ENCODE assay signal across 8 cellular contexts in genomic region chr6:31829633-31830492, GRCh38. TPM values are rescaled to one million over a fixed set of nuclear protein-coding genes. Genes with fewer than 3 reads are reported as not detected.
DNase-seq lines count a peak whose midpoint lies in the region; ATAC-seq and TF ChIP-seq lines count a peak whose summit lies in the region.

No MANE protein-coding gene starts in this region.

- DNase-seq in CD1c-positive myeloid dendritic cell (ENCODE audit: extremely low spot score) (peak; percentile 70), PC-3 (peak; percentile 65), chondrocyte (ENCODE audit: low spot score) (no peak), lung microvascular endothelial cell (ENCODE audit: low read depth in 2 of 2) (peak; percentile 58 to 75), type B pancreatic cell (ENCODE audit: extremely low spot score, unreplicated experiment) (no peak)
- no peak for DNase-seq in stimulated activated CD8-positive, alpha-beta memory T cell treated with anti-CD3 and anti-CD28 coated beads, Interleukin-4, amount 100 ng/mL, for 48 hours

- H2AFZ ChIP-seq in PC-3 (ENCODE audit: low read length), result no peak overlapping the region

- H3K9me3 Mint-ChIP-seq in chondrocyte (ENCODE audit: low read depth), result no peaks in the 10 kb centered on the region
- no peaks in the 10 kb centered on the region for H3K9me3 Mint-ChIP-seq in type B pancreatic cell

- TF ChIP-seq CTCF in HEK293 (tag by site-specific recombination; IDR thresholded peaks at IDR 0.05) (peak; percentile 57; the same call in 1 of the 2 replicates), PC-3 (conservative IDR thresholded peaks at IDR 0.05; ENCODE audit: low read depth, low read length) (peak; percentile 59), chondrocyte (IDR thresholded peaks at IDR 0.05) (peak; percentile 87), type B pancreatic cell (conservative IDR thresholded peaks at IDR 0.05) (peak; percentile 75)

- H3K27me3 Mint-ChIP-seq in chondrocyte (ENCODE audit: low read depth), result no peaks in the 10 kb centered on the region
- no peaks in the 10 kb centered on the region for H3K27me3 Mint-ChIP-seq in type B pancreatic cell

- H3K4me3 Mint-ChIP-seq in chondrocyte (ENCODE audit: unreplicated experiment) (peak overlapping the region; percentile 80), type B pancreatic cell (peak overlapping the region; percentile 94)

- no peaks in the 10 kb centered on the region for H3K36me3 Mint-ChIP-seq in chondrocyte (ENCODE audit: low read depth)
- peaks cover 9% of the 10 kb centered on the region for H3K36me3 Mint-ChIP-seq in type B pancreatic cell

- no peaks in the 10 kb centered on the region for H3K4me1 ChIP-seq in HEK293 (ENCODE audit: control insufficient read depth, insufficient read depth, low read length)
- H3K4me1 ChIP-seq in PC-3 (ENCODE audit: insufficient read depth, low read length), result peaks cover 28% of the 10 kb centered on the region

- H3K27ac ChIP-seq in HEK293 (ENCODE audit: extremely low read depth, low read depth, low read length), result peak overlapping the region; percentile 72
- H3K27ac ChIP-seq in PC-3 (ENCODE audit: low read length), result no peak overlapping the region

- CTCF ChIA-PET in HEK293 (lab: Yijun Ruan, JAX), result interaction anchor here (0.6 to 4.4 kb wide), 28 partner anchors 15 to 750 kb away, joined by 3 to 18 read pairs (median 4); partner anchors contain the start of genes CLIC1, LSM2, LY6G5C and VARS1
- CTCF ChIA-PET in PC-3 (lab: Charles Lee), result interaction anchor here (0.6 to 1.9 kb wide), 8 partner anchors 15 to 139 kb away, joined by 3 to 8 read pairs (median 4); partner anchors contain the start of genes HSPA1A and HSPA1L

- peaks cover 61% of the 10 kb centered on the region for H3K79me2 ChIP-seq in PC-3 (ENCODE audit: low read length)

- peak overlapping the region; percentile 62 for H3K9ac ChIP-seq in PC-3 (ENCODE audit: low read length)

- H3K4me3 ChIP-seq in HEK293 (ENCODE audit: low read depth, low read length) (peak overlapping the region; percentile 64), PC-3 (ENCODE audit: low read length) (peak overlapping the region; percentile 98)

- no peaks in the 10 kb centered on the region for H3K9me3 ChIP-seq in HEK293 (ENCODE audit: control insufficient read depth, insufficient read depth, low read depth, low read length)
- H3K9me3 ChIP-seq in PC-3 (ENCODE audit: low read length), result no peaks in the 10 kb centered on the region

- H3K36me3 ChIP-seq in HEK293 (ENCODE audit: control insufficient read depth in 2 of 2, insufficient read depth in 1 of 2, low read length in 2 of 2) (peaks cover 0 to 24% of the 10 kb centered on the region in 2 experiments; a peak in 2 of 3 replicates), PC-3 (ENCODE audit: low read depth, low read length) (no peaks in the 10 kb centered on the region)

- H3K27ac Mint-ChIP-seq in chondrocyte (ENCODE audit: unreplicated experiment) (peak overlapping the region; percentile 83), type B pancreatic cell (peak overlapping the region; percentile 88)

- no peaks in the 10 kb centered on the region for H3K9me2 ChIP-seq in PC-3 (replicated peaks; ENCODE audit: low read length)

- H4K20me1 ChIP-seq in PC-3 (ENCODE audit: low read length), result peaks cover 21% of the 10 kb centered on the region

- H3K4me1 Mint-ChIP-seq in chondrocyte (ENCODE audit: low read depth), result peaks cover 43% of the 10 kb centered on the region
- peaks cover 39% of the 10 kb centered on the region for H3K4me1 Mint-ChIP-seq in type B pancreatic cell (ENCODE audit: unreplicated experiment)

- POLR2A ChIA-PET in HEK293 (lab: Yijun Ruan, JAX) (interaction anchor here (0.6 to 8.1 kb wide), 33 partner anchors 8 to 1052 kb away, joined by 3 to 93 read pairs (median 6); partner anchors contain the start of genes BAG6, CLIC1, DDX39B and GPANK1), PC-3 (lab: Charles Lee; ENCODE audit: unreplicated experiment) (interaction anchor here (0.5 to 1.0 kb wide), 3 partner anchors 15 to 284 kb away, joined by 3 to 8 read pairs (median 3); partner anchors contain the start of genes HSPA1A, HSPA1L and LSM2)

- ATAC-seq in PC-3 (no peak), HG03097 (IDR thresholded peaks at IDR 0.05; ENCODE audit: low FRiP score, unreplicated experiment) (no peak)

- BruUV-seq in PC-3 (replicated peaks; lab: Mats Ljungman, UMichigan), result no TSS peak

- peaks cover 6% of the 10 kb centered on the region for H3F3A ChIP-seq in PC-3 (ENCODE audit: low read length, unreplicated experiment)

- intact Hi-C loops in PC-3 (cut with micrococcal nuclease), result loop anchor here (1.0 to 10.0 kb wide), 5 partner anchors 35 to 145 kb away; partner anchors contain the start of genes CLIC1, LY6G5C and VARS1

- no peaks in the 10 kb centered on the region for H3K27me3 ChIP-seq in PC-3 (ENCODE audit: low read length)

- H3K4me2 ChIP-seq in PC-3 (ENCODE audit: low read length), result peak overlapping the region; percentile 90

TF ChIP-seq in HEK293, 187 proteins besides CTCF, POLR2A, EP300 and RAD21 (continues in another document):
- TF ChIP-seq ZNF571 (tag by site-specific recombination; IDR thresholded peaks at IDR 0.05), result no peak
- no peak for TF ChIP-seq ZNF433 (tag by site-specific recombination; IDR thresholded peaks at IDR 0.05; ENCODE audit: low read depth)
- no peak for TF ChIP-seq ZNF624 (tag by site-specific recombination; IDR thresholded peaks at IDR 0.05)
- no peak for TF ChIP-seq ZNF610 (tag by site-specific recombination; IDR thresholded peaks at IDR 0.05; ENCODE audit: borderline replicate concordance)
- TF ChIP-seq ZNF664 (tag by site-specific recombination; IDR thresholded peaks at IDR 0.05), result no peak
- TF ChIP-seq ZNF121 (tag by site-specific recombination; IDR thresholded peaks at IDR 0.05), result no peak
- no peak for TF ChIP-seq SCRT1 (tag by site-specific recombination; IDR thresholded peaks at IDR 0.05; ENCODE audit: borderline replicate concordance)
- TF ChIP-seq SALL2 (tag by site-specific recombination; IDR thresholded peaks at IDR 0.05; ENCODE audit: borderline replicate concordance), result no peak
- no peak for TF ChIP-seq ZNF248 (tag by site-specific recombination; IDR thresholded peaks at IDR 0.05)
- no peak for TF ChIP-seq ZBTB26 (tag by site-specific recombination; optimal IDR thresholded peaks at IDR 0.05)
- no peak for TF ChIP-seq ZNF692 (tag by site-specific recombination; IDR thresholded peaks at IDR 0.05)
- no peak for TF ChIP-seq ZNF596 (tag by site-specific recombination; IDR thresholded peaks at IDR 0.05)
- TF ChIP-seq ZNF404 (tag by site-specific recombination; IDR thresholded peaks at IDR 0.05), result no peak
- TF ChIP-seq ZNF510 (tag by site-specific recombination; IDR thresholded peaks at IDR 0.05; ENCODE audit: insufficient replicate concordance), result no peak
- TF ChIP-seq ZNF366 (tag by site-specific recombination; conservative IDR thresholded peaks at IDR 0.05), result no peak
- no peak for TF ChIP-seq ZNF426 (tag by site-specific recombination; IDR thresholded peaks at IDR 0.05)
- peak; percentile 72 for TF ChIP-seq ZNF335 (tag by site-specific recombination; conservative IDR thresholded peaks at IDR 0.05)
- no peak for TF ChIP-seq REPIN1 (tag by site-specific recombination; IDR thresholded peaks at IDR 0.05; ENCODE audit: low read depth)
- no peak for TF ChIP-seq ZNF10 (tag by site-specific recombination; IDR thresholded peaks at IDR 0.05)
- TF ChIP-seq ZNF48 (tag by site-specific recombination; IDR thresholded peaks at IDR 0.05), result no peak

RNA-seq across cellular contexts. Expression of gene HSPA1B, which starts 2.3 kb away (rescaled TPM):
- total RNA-seq in PC-3 (2014; rRNA removed) (265 and 331 TPM in 2 replicates), chondrocyte (46.8 to 57.9 TPM (median 50.4 TPM) in 3 replicates), lung microvascular endothelial cell (23.8 and 30.2 TPM in 2 replicates), type B pancreatic cell (ENCODE audit: low replicate concordance) (132 and 252 TPM in 2 replicates)

RNA-seq across cellular contexts. Expression of gene HSPA1A, which starts 14.5 kb away (rescaled TPM):
- total RNA-seq in PC-3 (2014; rRNA removed), result 269 and 324 TPM in 2 replicates
- total RNA-seq in chondrocyte, result 23.0 to 46.3 TPM (median 46.2 TPM) in 3 replicates
- total RNA-seq in lung microvascular endothelial cell, result 40.8 and 93.3 TPM in 2 replicates
- total RNA-seq in type B pancreatic cell (ENCODE audit: low replicate concordance), result 45.7 and 54.7 TPM in 2 replicates

RNA-seq across cellular contexts. Expression of gene HSPA1L, which starts 14.8 kb away (rescaled TPM):
- 0.26 and 0.69 TPM in 2 replicates for total RNA-seq in PC-3 (2014; rRNA removed)
- total RNA-seq in chondrocyte, result 0.89 to 1.5 TPM (median 1.00 TPM) in 3 replicates
- total RNA-seq in lung microvascular endothelial cell, result 0.87 and 1.8 TPM in 2 replicates
- total RNA-seq in type B pancreatic cell (ENCODE audit: low replicate concordance), result 1.8 and 1.9 TPM in 2 replicates

RNA-seq across cellular contexts. Expression of gene LSM2, which starts 23.1 kb away (rescaled TPM):
- total RNA-seq in PC-3 (2014; rRNA removed) (93.7 and 143 TPM in 2 replicates), chondrocyte (35.0 to 42.5 TPM (median 35.7 TPM) in 3 replicates), lung microvascular endothelial cell (29.2 and 29.8 TPM in 2 replicates), type B pancreatic cell (ENCODE audit: low replicate concordance) (57.9 and 74.5 TPM in 2 replicates)

RNA-seq across cellular contexts. Expression of gene NEU1, which starts 32.8 kb away (rescaled TPM):
- total RNA-seq in PC-3 (2014; rRNA removed) (31.7 and 33.1 TPM in 2 replicates), chondrocyte (63.8 to 67.5 TPM (median 64.2 TPM) in 3 replicates), lung microvascular endothelial cell (41.2 and 50.0 TPM in 2 replicates), type B pancreatic cell (ENCODE audit: low replicate concordance) (46.9 and 62.5 TPM in 2 replicates)

Comparison
In these comparisons a context has a peak if more than half of its experiments do, and no peak if none do; other contexts are left out.
1. DNase-seq: peak in CD1c-positive myeloid dendritic cell (single experiment), PC-3 (single experiment) and lung microvascular endothelial cell (2 of 2); none in chondrocyte (single experiment), type B pancreatic cell (single experiment) and stimulated activated CD8-positive, alpha-beta memory T cell treated with anti-CD3 and anti-CD28 coated beads, Interleukin-4, amount 100 ng/mL, for 48 hours (single experiment).
2. Peak in every context shown above with its lines, with median percentiles within 50 percentile points of each other: CTCF ChIP-seq.